Comparison of ENCODE assay signal across 19 cellular contexts in genomic region chr14:94113073-94113472, GRCh38. TPM values are rescaled to one million over a fixed set of nuclear protein-coding genes. Genes with fewer than 3 reads are reported as not detected.
DNase-seq lines count a peak whose midpoint lies in the region; ATAC-seq and TF ChIP-seq lines count a peak whose summit lies in the region.
"Had no signal": no experiment of that assay in that cellular context is flagged by ENCODE, and none has a peak within 500 bp of the region (broad histone marks: within the 10 kb centered on the region; RNA-seq: fewer than 3 reads in every experiment).

No MANE protein-coding gene starts in this region.

- peak overlapping the region; percentile 65 to 66 for H3K27ac ChIP-seq in lung (ENCODE audit: low read depth in 1 of 2, low read length in 1 of 2)
- H3K27ac ChIP-seq in testis, result peak overlapping the region in 1 of 2 donors; percentile 86
- H3K27ac ChIP-seq in osteoblast (ENCODE audit: low read depth, low read length), result no peak overlapping the region
- H3K27ac ChIP-seq: brain microvascular endothelial cell had no signal

- no peaks in the 10 kb centered on the region for H3K36me3 ChIP-seq in lung (ENCODE audit: control insufficient read depth in 2 of 2, insufficient read depth in 2 of 2, low read length in 2 of 2)
- no peaks in the 10 kb centered on the region for H3K36me3 ChIP-seq in testis (ENCODE audit: low read depth, missing control alignments)
- no peaks in the 10 kb centered on the region for H3K36me3 ChIP-seq in osteoblast (ENCODE audit: insufficient read depth, low read length)
- H3K36me3 ChIP-seq: brain microvascular endothelial cell had no signal

- TF ChIP-seq CTCF in lung (IDR thresholded peaks at IDR 0.05; ENCODE audit: control extremely low read depth, extremely low read depth) (no peak), testis (IDR thresholded peaks at IDR 0.05) (no peak), osteoblast (IDR thresholded peaks at IDR 0.05; ENCODE audit: extremely low read depth, low read depth, low read length) (no peak)

- DNase-seq in SW480 (ENCODE audit: low spot score) (peak; percentile 18), ecto neural progenitor cell (ENCODE audit: low spot score) (peak; percentile 15), lung (ENCODE audit: low spot score) (no peak), testis (peak; percentile 12), NCI-H524 treated with DMSO at 0.1 percent for 48 hours (lab: John Stamatoyannopoulos, UW) (no peak), osteoblast (ENCODE audit: insufficient read length, low spot score, missing footprints) (no peak), SKM-1 (lab: John Stamatoyannopoulos, UW; ENCODE audit: unreplicated experiment) (no peak)
- DNase-seq: brain microvascular endothelial cell; dorsolateral prefrontal cortex; MM.1S; NCI-H1436 treated with DMSO at 0.1 percent for 48 hours; NCI-H2171; PC-3; stimulated activated CD4-positive, alpha-beta T cell treated with anti-CD3 and anti-CD28 coated beads, Interleukin-4, amount 100 ng/mL, for 4 hours had no signal

- intact Hi-C loops in testis (cut with DNase I; ENCODE audit: low total_unique reads), result no loop called here

- H3K9me3 ChIP-seq in lung (ENCODE audit: control insufficient read depth in 2 of 2, insufficient read depth in 1 of 2, low read length in 1 of 2) (no peaks in the 10 kb centered on the region), testis (no peaks in the 10 kb centered on the region), osteoblast (ENCODE audit: low read depth, low read length) (no peaks in the 10 kb centered on the region)

- no peaks in the 10 kb centered on the region for H3K79me2 ChIP-seq in osteoblast (ENCODE audit: insufficient read depth, low read length)

- H4K20me1 ChIP-seq in osteoblast (ENCODE audit: insufficient read depth, low read length), result no peaks in the 10 kb centered on the region

- TF ChIP-seq POLR2A in testis (IDR thresholded peaks at IDR 0.05), result no peak

- H3K27me3 ChIP-seq in lung (ENCODE audit: control insufficient read depth, insufficient read depth) (no peaks in the 10 kb centered on the region), testis (no peaks in the 10 kb centered on the region), osteoblast (ENCODE audit: insufficient read depth, low read length) (peaks cover 16% of the 10 kb centered on the region)
- H3K27me3 ChIP-seq: dorsolateral prefrontal cortex had no signal

- H2AFZ ChIP-seq in osteoblast (ENCODE audit: low read length), result no peak overlapping the region

- no peak overlapping the region for H3K4me2 ChIP-seq in osteoblast (ENCODE audit: insufficient read depth, low read length)
- H3K4me2 ChIP-seq: smooth muscle cell had no signal

- no peak for ATAC-seq in lung (ENCODE audit: insufficient read depth, low FRiP score)
- ATAC-seq: natural killer cell treated with Interleukin-12 subunit alpha and Interleukin-12 subunit beta and Interleukin-15 and Interleukin-18, amount 100 ng/mL, for 72 hours; WTC11 had no signal

- H3K4me1 ChIP-seq in lung (ENCODE audit: control insufficient read depth in 2 of 2, insufficient read depth in 2 of 2, low read length in 2 of 2) (peaks cover 12 to 23% of the 10 kb centered on the region in 2 donors), testis (peaks cover 43% of the 10 kb centered on the region), osteoblast (ENCODE audit: insufficient read depth, low read length) (peaks cover 18% of the 10 kb centered on the region)

- H3K4me3 ChIP-seq in lung (no peak overlapping the region), testis (no peak overlapping the region), osteoblast (ENCODE audit: insufficient read depth, low read length) (no peak overlapping the region)
- H3K4me3 ChIP-seq: smooth muscle cell had no signal

- WGBS in lung, 2 donors, result 65 to 77% methylated on average over 7 of the region's 7 CpGs
- WGBS in testis, 2 donors, result 61 to 77% methylated on average over 7 of the region's 7 CpGs

RNA-seq across cellular contexts. Expression of gene IFI27, which starts 2.5 kb away (rescaled TPM):
- total RNA-seq in lung (100 to 1,000 TPM in 1 of 2 donors, 10 to 100 TPM in 1; 94.1 to 308 TPM), testis (100 to 1,000 TPM; 388 to 531 TPM), osteoblast (80.7 and 87.8 TPM in 2 replicates)
- polyA plus RNA-seq in lung (100 to 1,000 TPM; 447 to 883 TPM), testis (ENCODE audit: insufficient read depth, low read depth, low replicate concordance) (312 TPM)
- total RNA-seq: SK-MEL-5 had no signal
- polyA plus RNA-seq: IgD-negative memory B cell had no signal

RNA-seq across cellular contexts. Expression of gene IFI27L2, which starts 16.3 kb away (rescaled TPM):
- total RNA-seq in lung (10 to 100 TPM; 27.2 to 38.9 TPM), testis (100 to 1,000 TPM; 182 to 187 TPM), osteoblast (69.5 and 76.7 TPM in 2 replicates)
- polyA plus RNA-seq in lung (100 to 1,000 TPM; 108 to 127 TPM), testis (ENCODE audit: insufficient read depth, low read depth, low replicate concordance) (71.8 TPM)

RNA-seq across cellular contexts. Expression of gene IFI27L1, which starts 32.0 kb away (rescaled TPM):
- total RNA-seq in lung (10 to 100 TPM; 14.6 to 23.0 TPM), testis (100 to 1,000 TPM; 174 to 219 TPM), osteoblast (9.8 and 11.5 TPM in 2 replicates)
- polyA plus RNA-seq in lung (10 to 100 TPM; 16.7 to 41.5 TPM), testis (ENCODE audit: insufficient read depth, low read depth, low replicate concordance) (209 TPM)

RNA-seq across cellular contexts. Expression of gene DDX24, which starts 32.1 kb away (rescaled TPM):
- total RNA-seq in lung (100 to 1,000 TPM; 116 to 138 TPM), testis (100 to 1,000 TPM; 378 to 485 TPM), osteoblast (112 and 134 TPM in 2 replicates)
- polyA plus RNA-seq in lung (10 to 100 TPM; 78.4 to 98.9 TPM), testis (ENCODE audit: insufficient read depth, low read depth, low replicate concordance) (431 TPM)

Comparison
In these comparisons a context has a peak if more than half of its experiments do, and no peak if none do; other contexts are left out.
1. DNase-seq: peak in SW480 (single experiment), ecto neural progenitor cell (single experiment) and testis (single experiment); none in lung (single experiment), NCI-H524 treated with DMSO at 0.1 percent for 48 hours (single experiment), osteoblast (single experiment) and SKM-1 (single experiment).
2. RNA of gene IFI27L1, which starts 32.0 kb away (total RNA-seq): 174 to 219 TPM in testis; 14.6 to 23.0 TPM in lung and 9.8 to 11.5 TPM in osteoblast; every median in the first group is over 4 times any median in the second.